5 cellular contexts compared by ENCODE assay signal in the genomic region with DNA sequence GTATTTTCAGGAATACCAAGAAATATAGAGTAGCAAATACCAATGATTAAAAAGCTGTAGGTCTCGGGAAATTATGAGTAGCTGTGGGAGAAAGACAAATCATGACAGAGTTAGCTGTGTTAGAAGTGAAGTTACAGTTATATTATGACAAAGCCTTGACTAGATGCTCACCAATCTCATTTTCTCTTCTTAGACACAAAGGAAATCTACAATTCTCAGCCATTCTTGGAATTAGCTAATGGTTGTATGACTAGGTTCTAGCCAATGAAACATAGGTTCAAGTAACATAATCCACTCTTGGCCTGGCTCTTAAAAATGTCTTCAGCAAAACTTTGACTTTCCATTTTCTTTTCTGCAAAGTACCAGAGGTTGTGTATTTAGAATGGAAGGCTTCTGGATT.
"Had no signal": no experiment of that assay in that cellular context is flagged by ENCODE, and none has a peak within 500 bp of the region (broad histone marks: within the 10 kb centered on the region; RNA-seq: fewer than 3 reads in every experiment).

No MANE protein-coding gene starts in this region.

- H3K4me3 Mint-ChIP-seq: IgD-negative memory B cell had no signal

- H3K27ac Mint-ChIP-seq: IgD-negative memory B cell had no signal

- ATAC-seq: HepG2, K562 had no signal

- H3K4me1 Mint-ChIP-seq: IgD-negative memory B cell had no signal

- H3K9me3 Mint-ChIP-seq: IgD-negative memory B cell had no signal

- H3K27me3 Mint-ChIP-seq: IgD-negative memory B cell had no signal

- H3K27ac ChIP-seq: HL-60 had no signal

- DNase-seq: IMR-90 had no signal

- H3K4me3 ChIP-seq: K562 had no signal
